In genomic region chr3:3499012-3499411, GRCh38 we compare ENCODE assay signal across 36 cellular contexts.
"Had no signal": no experiment of that assay in that cellular context is flagged by ENCODE, and none has a peak within 500 bp of the region (broad histone marks: within the 10 kb centered on the region; RNA-seq: fewer than 3 reads in every experiment).

No MANE protein-coding gene starts in this region.

- DNase-seq: activated B cell treated with CpG ODN at 0.5 μM for 24 hours; activated CD4-positive, alpha-beta memory T cell treated with anti-CD3 and anti-CD28 coated beads for 36 hours; activated CD4-positive, alpha-beta T cell treated with anti-CD3 and anti-CD28 coated beads for 4 hours; activated CD4-positive, alpha-beta T cell treated with anti-CD3 and anti-CD28 coated beads, Interleukin-2, amount 10 ng/mL, durations not matched to agents 24 days and 14 days; activated CD4-positive, alpha-beta T cell treated with anti-CD3 and anti-CD28 coated beads, Interleukin-2, amount 50 U/mL, for 1 hour; activated CD4-positive, alpha-beta T cell treated with anti-CD3 and anti-CD28 coated beads, Interleukin-2, amount 50 U/mL, for 4 hours; activated CD4-positive, CD25-positive, alpha-beta regulatory T cell treated with anti-CD3 and anti-CD28 coated beads, Interleukin-2, amount 50 U/mL, for 72 hours; activated CD8-positive, alpha-beta memory T cell treated with anti-CD3 and anti-CD28 coated beads, Interleukin-2, amount 10 ng/mL, durations not matched to agents 7 days and 5 days; activated CD8-positive, alpha-beta memory T cell treated with anti-CD3 and anti-CD28 coated beads, Interleukin-2, amount 50 U/mL, for 48 hours; activated CD8-positive, alpha-beta T cell treated with anti-CD3 and anti-CD28 coated beads for 36 hours; activated effector memory CD4-positive, alpha-beta T cell treated with Interleukin-2 at 50 U/mL for 16 hours; activated gamma-delta T cell; activated naive CD4-positive, alpha-beta T cell treated with anti-CD3 and anti-CD28 coated beads, Interleukin-2, amount 10 ng/mL, durations not matched to agents 7 days and 5 days; activated naive CD4-positive, alpha-beta T cell treated with Interleukin-2 at 50 U/mL for 16 hours; activated naive CD8-positive, alpha-beta T cell treated with anti-CD3 and anti-CD28 coated beads, Interleukin-2, amount 10 ng/mL, durations not matched to agents 7 days and 5 days; activated naive CD8-positive, alpha-beta T cell treated with anti-CD3 and anti-CD28 coated beads, Interleukin-2, amount 50 U/mL, for 24 hours; activated T-cell treated with anti-CD3 and anti-CD28 coated beads, Interleukin-2, amount 50 U/mL, for 24 hours; activated T-cell treated with anti-CD3 and anti-CD28 coated beads, Interleukin-2, amount 50 U/mL, for 48 hours; amygdala; anterior cingulate cortex; caudate nucleus; cerebellar nuclear complex; T-cell; T-helper 2 cell; T-helper 9 cell had no signal

- H3K36me3 Mint-ChIP-seq: activated CD4-positive, alpha-beta memory T cell treated with anti-CD3 and anti-CD28 coated beads for 36 hours; activated CD8-positive, alpha-beta memory T cell treated with anti-CD3 and anti-CD28 coated beads, Interleukin-2, amount 10 ng/mL, durations not matched to agents 7 days and 5 days; activated naive CD4-positive, alpha-beta T cell treated with anti-CD3 and anti-CD28 coated beads, Interleukin-2, amount 10 ng/mL, durations not matched to agents 7 days and 5 days; activated naive CD4-positive, alpha-beta T cell treated with anti-CD3 and anti-CD28 coated beads, Interleukin-2, amount 50 U/mL, for 24 hours; activated naive CD8-positive, alpha-beta T cell; activated naive CD8-positive, alpha-beta T cell treated with anti-CD3 and anti-CD28 coated beads, Interleukin-2, amount 10 ng/mL, durations not matched to agents 7 days and 5 days; brain; T-cell had no signal

- H3K27ac ChIP-seq: ascending aorta, cardiac muscle cell, VCaP had no signal

- H3K9me3 ChIP-seq: ascending aorta had no signal

- FAIRE-seq: bronchial epithelial cell, TTC549 had no signal

- H3K27ac Mint-ChIP-seq: activated B cell treated with CpG ODN at 0.5 μM for 24 hours; activated CD4-positive, alpha-beta memory T cell treated with anti-CD3 and anti-CD28 coated beads for 36 hours; activated CD4-positive, alpha-beta T cell treated with anti-CD3 and anti-CD28 coated beads, Interleukin-2, amount 10 ng/mL, durations not matched to agents 24 days and 14 days; activated CD8-positive, alpha-beta memory T cell treated with anti-CD3 and anti-CD28 coated beads, Interleukin-2, amount 10 ng/mL, durations not matched to agents 7 days and 5 days; activated CD8-positive, alpha-beta T cell treated with anti-CD3 and anti-CD28 coated beads for 36 hours; activated naive CD4-positive, alpha-beta T cell treated with anti-CD3 and anti-CD28 coated beads, Interleukin-2, amount 10 ng/mL, durations not matched to agents 7 days and 5 days; activated naive CD4-positive, alpha-beta T cell treated with anti-CD3 and anti-CD28 coated beads, Interleukin-2, amount 50 U/mL, for 24 hours; activated naive CD8-positive, alpha-beta T cell; activated naive CD8-positive, alpha-beta T cell treated with anti-CD3 and anti-CD28 coated beads, Interleukin-2, amount 10 ng/mL, durations not matched to agents 7 days and 5 days; activated naive CD8-positive, alpha-beta T cell treated with anti-CD3 and anti-CD28 coated beads, Interleukin-2, amount 50 U/mL, for 24 hours; activated T-cell treated with anti-CD3 and anti-CD28 coated beads, Interleukin-2, amount 50 U/mL, for 24 hours; activated T-helper 2 cell treated with anti-CD3 and anti-CD28 coated beads, Interferon-gamma antibody, Interleukin-2, Interleukin-4, amounts not matched to agents 10 μg/mL and 5 μg/mL and 100 μg/mL, durations not matched to agents 14 hours and 24 hours and 36 hours; brain; T-cell; T-helper 2 cell treated with Interferon-gamma antibody and Interleukin-4, amounts not matched to agents 5 μg/mL and 100 μg/mL, for 36 hours had no signal

- H3K36me3 ChIP-seq: ascending aorta, cardiac muscle cell had no signal

- H3K27me3 ChIP-seq: ascending aorta, cardiac muscle cell had no signal

- H3K4me1 Mint-ChIP-seq: activated B cell treated with CpG ODN at 0.5 μM for 24 hours; activated CD4-positive, alpha-beta T cell treated with anti-CD3 and anti-CD28 coated beads, Interleukin-2, amount 10 ng/mL, durations not matched to agents 24 days and 14 days; activated CD8-positive, alpha-beta memory T cell treated with anti-CD3 and anti-CD28 coated beads, Interleukin-2, amount 10 ng/mL, durations not matched to agents 7 days and 5 days; activated naive CD4-positive, alpha-beta T cell treated with anti-CD3 and anti-CD28 coated beads, Interleukin-2, amount 10 ng/mL, durations not matched to agents 7 days and 5 days; activated naive CD4-positive, alpha-beta T cell treated with anti-CD3 and anti-CD28 coated beads, Interleukin-2, amount 50 U/mL, for 24 hours; activated naive CD8-positive, alpha-beta T cell treated with anti-CD3 and anti-CD28 coated beads, Interleukin-2, amount 10 ng/mL, durations not matched to agents 7 days and 5 days; activated naive CD8-positive, alpha-beta T cell treated with anti-CD3 and anti-CD28 coated beads, Interleukin-2, amount 50 U/mL, for 24 hours; brain; central memory CD8-positive, alpha-beta T cell; T-cell had no signal

- H3K9me3 Mint-ChIP-seq: activated B cell treated with CpG ODN at 0.5 μM for 24 hours; activated CD4-positive, alpha-beta memory T cell treated with anti-CD3 and anti-CD28 coated beads for 36 hours; activated CD4-positive, alpha-beta T cell treated with anti-CD3 and anti-CD28 coated beads, Interleukin-2, amount 10 ng/mL, durations not matched to agents 24 days and 14 days; activated CD8-positive, alpha-beta T cell treated with anti-CD3 and anti-CD28 coated beads for 36 hours; activated naive CD4-positive, alpha-beta T cell treated with anti-CD3 and anti-CD28 coated beads, Interleukin-2, amount 10 ng/mL, durations not matched to agents 7 days and 5 days; activated naive CD4-positive, alpha-beta T cell treated with anti-CD3 and anti-CD28 coated beads, Interleukin-2, amount 50 U/mL, for 24 hours; activated naive CD8-positive, alpha-beta T cell treated with anti-CD3 and anti-CD28 coated beads, Interleukin-2, amount 10 ng/mL, durations not matched to agents 7 days and 5 days; activated T-cell treated with anti-CD3 and anti-CD28 coated beads, Interleukin-2, amount 50 U/mL, for 24 hours; activated T-helper 2 cell treated with anti-CD3 and anti-CD28 coated beads, Interferon-gamma antibody, Interleukin-2, Interleukin-4, amounts not matched to agents 10 μg/mL and 5 μg/mL and 100 μg/mL, durations not matched to agents 14 hours and 24 hours and 36 hours; brain; T-cell; T-helper 2 cell treated with Interferon-gamma antibody and Interleukin-4, amounts not matched to agents 5 μg/mL and 100 μg/mL, for 36 hours had no signal

- ATAC-seq: activated CD8-positive, alpha-beta memory T cell treated with anti-CD3 and anti-CD28 coated beads, Interleukin-2, amount 10 ng/mL, durations not matched to agents 7 days and 5 days; activated CD8-positive, alpha-beta T cell treated with anti-CD3 and anti-CD28 coated beads for 36 hours; activated naive CD8-positive, alpha-beta T cell treated with anti-CD3 and anti-CD28 coated beads, Interleukin-2, amount 50 U/mL, for 24 hours; T-cell had no signal

- H3K4me3 Mint-ChIP-seq: activated B cell treated with CpG ODN at 0.5 μM for 24 hours; activated CD4-positive, alpha-beta memory T cell treated with anti-CD3 and anti-CD28 coated beads for 36 hours; activated CD4-positive, alpha-beta T cell treated with anti-CD3 and anti-CD28 coated beads, Interleukin-2, amount 10 ng/mL, durations not matched to agents 24 days and 14 days; activated CD8-positive, alpha-beta memory T cell treated with anti-CD3 and anti-CD28 coated beads, Interleukin-2, amount 10 ng/mL, durations not matched to agents 7 days and 5 days; activated CD8-positive, alpha-beta T cell treated with anti-CD3 and anti-CD28 coated beads for 36 hours; activated naive CD4-positive, alpha-beta T cell treated with anti-CD3 and anti-CD28 coated beads, Interleukin-2, amount 10 ng/mL, durations not matched to agents 7 days and 5 days; activated naive CD4-positive, alpha-beta T cell treated with anti-CD3 and anti-CD28 coated beads, Interleukin-2, amount 50 U/mL, for 24 hours; activated naive CD8-positive, alpha-beta T cell; activated naive CD8-positive, alpha-beta T cell treated with anti-CD3 and anti-CD28 coated beads, Interleukin-2, amount 10 ng/mL, durations not matched to agents 7 days and 5 days; activated naive CD8-positive, alpha-beta T cell treated with anti-CD3 and anti-CD28 coated beads, Interleukin-2, amount 50 U/mL, for 24 hours; activated T-cell treated with anti-CD3 and anti-CD28 coated beads, Interleukin-2, amount 50 U/mL, for 24 hours; brain; central memory CD8-positive, alpha-beta T cell; T-cell; T-helper 2 cell treated with Interferon-gamma antibody and Interleukin-4, amounts not matched to agents 5 μg/mL and 100 μg/mL, for 36 hours had no signal

- H3K27me3 Mint-ChIP-seq: activated B cell treated with CpG ODN at 0.5 μM for 24 hours; activated CD4-positive, alpha-beta memory T cell treated with anti-CD3 and anti-CD28 coated beads for 36 hours; activated CD4-positive, alpha-beta T cell treated with anti-CD3 and anti-CD28 coated beads, Interleukin-2, amount 10 ng/mL, durations not matched to agents 24 days and 14 days; activated CD8-positive, alpha-beta memory T cell treated with anti-CD3 and anti-CD28 coated beads, Interleukin-2, amount 10 ng/mL, durations not matched to agents 7 days and 5 days; activated naive CD4-positive, alpha-beta T cell treated with anti-CD3 and anti-CD28 coated beads, Interleukin-2, amount 10 ng/mL, durations not matched to agents 7 days and 5 days; activated naive CD4-positive, alpha-beta T cell treated with anti-CD3 and anti-CD28 coated beads, Interleukin-2, amount 50 U/mL, for 24 hours; activated naive CD8-positive, alpha-beta T cell; activated naive CD8-positive, alpha-beta T cell treated with anti-CD3 and anti-CD28 coated beads, Interleukin-2, amount 10 ng/mL, durations not matched to agents 7 days and 5 days; activated T-cell treated with anti-CD3 and anti-CD28 coated beads, Interleukin-2, amount 50 U/mL, for 24 hours; central memory CD8-positive, alpha-beta T cell had no signal

- H3K4me3 ChIP-seq: ascending aorta, cardiac muscle cell had no signal

- H3K4me1 ChIP-seq: ascending aorta had no signal
